ENCODE assay signal across 4 cellular contexts in the genomic region with DNA sequence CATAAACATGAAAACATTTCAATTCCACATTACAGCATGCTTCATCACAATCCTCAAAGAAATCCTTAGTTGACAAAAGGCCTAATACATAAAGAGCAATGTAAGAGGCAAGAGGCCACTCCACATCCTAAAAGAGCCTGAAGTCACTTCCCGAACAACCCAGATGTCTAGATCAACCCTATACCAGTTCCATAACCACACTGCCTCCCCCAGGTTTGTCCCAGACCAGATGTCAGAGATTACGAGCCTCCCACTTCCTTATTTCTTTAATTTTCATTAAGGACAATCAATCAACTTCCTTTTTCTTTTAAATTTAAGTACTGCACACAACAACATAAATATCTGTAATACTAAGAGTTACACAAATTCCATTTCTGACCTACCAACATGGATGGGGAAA. TPM values are rescaled to one million over a fixed set of nuclear protein-coding genes. Genes with fewer than 3 reads are reported as not detected.
"Had no signal": no experiment of that assay in that cellular context is flagged by ENCODE, and none has a peak within 500 bp of the region (broad histone marks: within the 10 kb centered on the region; RNA-seq: fewer than 3 reads in every experiment).

No MANE protein-coding gene starts in this region.

RNA-seq across cellular contexts. Expression of gene FAM72D, which starts 16.0 kb away (rescaled TPM):
- total RNA-seq: left lobe of liver, right atrium auricular region, thoracic aorta had no signal
- polyA plus RNA-seq: naive thymus-derived CD8-positive, alpha-beta T cell had no signal
